17 cellular contexts compared by ENCODE assay signal in the genomic region with DNA sequence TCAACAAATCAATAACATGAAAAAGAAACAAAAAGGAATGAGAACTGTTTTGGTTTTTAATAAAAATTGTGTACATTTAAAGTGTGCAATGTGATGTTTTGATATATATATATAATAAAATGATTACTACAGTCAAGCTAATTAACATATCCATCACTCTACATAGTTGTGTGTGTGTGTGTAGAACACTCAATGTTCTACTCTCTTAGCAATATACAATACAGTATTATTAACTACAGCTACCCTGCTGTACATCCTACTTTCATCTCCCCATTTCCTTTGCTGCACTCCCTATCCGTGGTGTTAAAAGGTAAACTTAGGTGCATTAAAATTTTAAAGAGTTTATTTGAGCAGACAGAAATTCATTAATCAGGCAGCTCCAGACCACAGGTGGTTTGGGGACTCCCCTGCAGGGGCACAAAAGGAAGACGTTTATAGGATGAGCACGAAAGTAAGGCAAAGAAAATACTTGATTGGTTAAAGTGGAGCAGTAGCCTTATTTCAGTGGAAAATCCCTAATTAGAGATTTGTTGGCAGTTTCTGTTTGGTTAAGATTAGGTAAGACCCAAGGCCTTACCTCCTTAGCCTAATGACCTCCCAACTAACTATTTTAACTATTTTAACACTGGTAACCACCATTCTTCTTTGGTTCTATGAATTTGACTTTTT.
"Had no signal": no experiment of that assay in that cellular context is flagged by ENCODE, and none has a peak within 500 bp of the region (broad histone marks: within the 10 kb centered on the region; RNA-seq: fewer than 3 reads in every experiment).

No MANE protein-coding gene starts in this region.

- DNase-seq: activated B cell treated with CpG ODN at 0.5 μM for 24 hours; activated CD4-positive, alpha-beta T cell treated with anti-CD3 and anti-CD28 coated beads, Interleukin-2, amount 10 ng/mL, durations not matched to agents 7 days and 5 days; activated T-cell treated with anti-CD3 and anti-CD28 coated beads for 4 hours; aorta; cerebellar nuclear complex; effector CD8-positive, alpha-beta T cell; foreskin melanocyte; ovary; right lobe of liver; stimulated activated CD4-positive, alpha-beta T cell treated with anti-CD3 and anti-CD28 coated beads, Interleukin-4, amount 100 ng/mL, for 4 hours; stimulated activated CD8-positive, alpha-beta memory T cell treated with anti-CD3 and anti-CD28 coated beads, Interleukin-4, amount 100 ng/mL, for 48 hours; stomach; testis; upper lobe of left lung had no signal

- H3K4me3 Mint-ChIP-seq: activated B cell treated with CpG ODN at 0.5 μM for 24 hours; activated CD4-positive, alpha-beta T cell treated with anti-CD3 and anti-CD28 coated beads, Interleukin-2, amount 10 ng/mL, durations not matched to agents 7 days and 5 days; neural progenitor cell had no signal

- H3K4me1 ChIP-seq: neural progenitor cell, stomach, testis, upper lobe of left lung had no signal

- H3K36me3 ChIP-seq: neural progenitor cell, ovary, right lobe of liver, stomach, upper lobe of left lung had no signal

- H3K9me3 ChIP-seq: testis had no signal

- H3K36me3 Mint-ChIP-seq: neural progenitor cell had no signal

- H3K4me1 Mint-ChIP-seq: activated B cell treated with CpG ODN at 0.5 μM for 24 hours, neural progenitor cell had no signal

- H3K27ac ChIP-seq: neural progenitor cell, ovary, right lobe of liver, stomach, testis, upper lobe of left lung had no signal

- H3K27me3 ChIP-seq: neural progenitor cell, ovary, right lobe of liver, stomach, testis, upper lobe of left lung had no signal

- ATAC-seq: SK-N-SH treated with all-trans-retinoic acid at 6 μM for 48 hours had no signal

- H3K27ac Mint-ChIP-seq: activated B cell treated with CpG ODN at 0.5 μM for 24 hours; activated CD4-positive, alpha-beta T cell treated with anti-CD3 and anti-CD28 coated beads, Interleukin-2, amount 10 ng/mL, durations not matched to agents 7 days and 5 days; neural progenitor cell had no signal

- H3K4me3 ChIP-seq: neural progenitor cell, ovary, right lobe of liver, smooth muscle cell, stomach, testis, upper lobe of left lung had no signal
